25 cellular contexts compared by ENCODE assay signal in genomic region chr13:112929778-112930055, GRCh38.
"Had no signal": no experiment of that assay in that cellular context is flagged by ENCODE, and none has a peak within 500 bp of the region (broad histone marks: within the 10 kb centered on the region; RNA-seq: fewer than 3 reads in every experiment).

No MANE protein-coding gene starts in this region.

- H3K36me3 Mint-ChIP-seq: activated naive CD8-positive, alpha-beta T cell; stimulated activated effector memory CD8-positive, alpha-beta T cell treated with anti-CD3 and anti-CD28 coated beads, Interleukin-12 subunit alpha, Interleukin-12 subunit beta, amount 100 ng/mL, for 72 hours; type B pancreatic cell had no signal

- FAIRE-seq: colon, keratinocyte had no signal

- DNase-seq: activated B cell treated with CpG ODN at 0.5 μM for 24 hours; activated CD8-positive, alpha-beta T cell treated with anti-CD3 and anti-CD28 coated beads, Interleukin-2, amount 10 ng/mL, durations not matched to agents 7 days and 5 days; activated effector memory CD4-positive, alpha-beta T cell treated with Interleukin-2 at 50 U/mL for 16 hours; activated naive CD4-positive, alpha-beta T cell treated with Interleukin-2 at 50 U/mL for 16 hours; anterior cingulate cortex; effector memory CD8-positive, alpha-beta T cell; erythroblast; gastrocnemius medialis; hippocampal formation; lower lobe of right lung; nephron progenitor cell; stimulated activated CD4-positive, alpha-beta T cell treated with anti-CD3 and anti-CD28 coated beads, Interleukin-4, amount 100 ng/mL, for 24 hours; stimulated activated naive CD8-positive, alpha-beta T cell treated with anti-CD3 and anti-CD28 coated beads, Interleukin-15, amount 100 ng/mL, for 72 hours; T-helper 17 cell; T1000; uterus had no signal

- H3K27me3 Mint-ChIP-seq: progenitor cell of endocrine pancreas, type B pancreatic cell had no signal

- H3K4me1 ChIP-seq: gastrocnemius medialis, uterus had no signal

- H3K36me3 ChIP-seq: gastrocnemius medialis, lower lobe of right lung, neutrophil, uterus had no signal

- H3K27me3 ChIP-seq: uterus had no signal

- ATAC-seq: activated CD8-positive, alpha-beta T cell treated with anti-CD3 and anti-CD28 coated beads, Interleukin-2, amount 10 ng/mL, durations not matched to agents 7 days and 5 days; effector memory CD8-positive, alpha-beta T cell; gastrocnemius medialis; stimulated activated effector memory CD8-positive, alpha-beta T cell treated with anti-CD3 and anti-CD28 coated beads, Interleukin-12 subunit alpha, Interleukin-12 subunit beta, amount 100 ng/mL, for 72 hours; stimulated activated naive CD8-positive, alpha-beta T cell treated with anti-CD3 and anti-CD28 coated beads, Interleukin-15, amount 100 ng/mL, for 72 hours; T-helper 17 cell had no signal

- H3K9me3 ChIP-seq: gastrocnemius medialis, mucosa of descending colon, neutrophil, uterus had no signal

- H3K9me3 Mint-ChIP-seq: activated B cell treated with CpG ODN at 0.5 μM for 24 hours; effector memory CD8-positive, alpha-beta T cell; stimulated activated effector memory CD8-positive, alpha-beta T cell treated with anti-CD3 and anti-CD28 coated beads, Interleukin-12 subunit alpha, Interleukin-12 subunit beta, amount 100 ng/mL, for 72 hours; stimulated activated naive CD8-positive, alpha-beta T cell treated with anti-CD3 and anti-CD28 coated beads, Interleukin-15, amount 100 ng/mL, for 72 hours; type B pancreatic cell had no signal

- H3K27ac ChIP-seq: gastrocnemius medialis, lower lobe of right lung, neutrophil, skin epidermis, uterus had no signal

- H3K4me3 Mint-ChIP-seq: activated B cell treated with CpG ODN at 0.5 μM for 24 hours; activated CD8-positive, alpha-beta T cell treated with anti-CD3 and anti-CD28 coated beads, Interleukin-2, amount 10 ng/mL, durations not matched to agents 7 days and 5 days; activated naive CD8-positive, alpha-beta T cell; effector memory CD8-positive, alpha-beta T cell; nephron progenitor cell; stimulated activated effector memory CD8-positive, alpha-beta T cell treated with anti-CD3 and anti-CD28 coated beads, Interleukin-12 subunit alpha, Interleukin-12 subunit beta, amount 100 ng/mL, for 72 hours; stimulated activated naive CD8-positive, alpha-beta T cell treated with anti-CD3 and anti-CD28 coated beads, Interleukin-15, amount 100 ng/mL, for 72 hours; T-helper 17 cell had no signal

- H3K4me3 ChIP-seq: gastrocnemius medialis, mucosa of descending colon, skin epidermis, uterus had no signal

- H3K27ac Mint-ChIP-seq: activated B cell treated with CpG ODN at 0.5 μM for 24 hours; activated CD8-positive, alpha-beta T cell treated with anti-CD3 and anti-CD28 coated beads, Interleukin-2, amount 10 ng/mL, durations not matched to agents 7 days and 5 days; activated naive CD8-positive, alpha-beta T cell; effector memory CD8-positive, alpha-beta T cell; progenitor cell of endocrine pancreas; stimulated activated effector memory CD8-positive, alpha-beta T cell treated with anti-CD3 and anti-CD28 coated beads, Interleukin-12 subunit alpha, Interleukin-12 subunit beta, amount 100 ng/mL, for 72 hours; stimulated activated naive CD8-positive, alpha-beta T cell treated with anti-CD3 and anti-CD28 coated beads, Interleukin-15, amount 100 ng/mL, for 72 hours; T-helper 17 cell had no signal
